Comparison of ENCODE assay signal across 27 cellular contexts in genomic region chr14:98140862-98141261, GRCh38.
A peak's percentile ranks its signal among the peaks of the same experiment; 100 is the strongest.
DNase-seq lines count a peak whose midpoint lies in the region; ATAC-seq and TF ChIP-seq lines count a peak whose summit lies in the region.
"Had no signal": no experiment of that assay in that cellular context is flagged by ENCODE, and none has a peak within 500 bp of the region (broad histone marks: within the 10 kb centered on the region; RNA-seq: fewer than 3 reads in every experiment).

No MANE protein-coding gene starts in this region.

- no peaks in the 10 kb centered on the region for H4K20me1 ChIP-seq in OCI-LY3 (ENCODE audit: insufficient read depth, low read length)
- H4K20me1 ChIP-seq: BLaER1 had no signal

- peak overlapping the region; percentile 92 for H3K27ac Mint-ChIP-seq in activated naive CD4-positive, alpha-beta T cell treated with anti-CD3 and anti-CD28 coated beads for 36 hours
- peak overlapping the region; percentile 95 for H3K27ac Mint-ChIP-seq in activated naive CD8-positive, alpha-beta T cell
- H3K27ac Mint-ChIP-seq in stimulated activated effector memory CD8-positive, alpha-beta T cell treated with anti-CD3 and anti-CD28 coated beads, Interleukin-12 subunit alpha, Interleukin-12 subunit beta, amount 100 ng/mL, for 72 hours, result peak overlapping the region; percentile 60
- H3K27ac Mint-ChIP-seq: H9 had no signal

- H3K27me3 Mint-ChIP-seq in activated naive CD4-positive, alpha-beta T cell treated with anti-CD3 and anti-CD28 coated beads for 36 hours (ENCODE audit: low read depth), result no peaks in the 10 kb centered on the region
- no peaks in the 10 kb centered on the region for H3K27me3 Mint-ChIP-seq in activated naive CD8-positive, alpha-beta T cell

- no peak overlapping the region for H3K4me3 ChIP-seq in OCI-LY3 (ENCODE audit: low read length)
- H3K4me3 ChIP-seq: BLaER1, body of pancreas, heart right ventricle, prostate gland, sigmoid colon had no signal

- no peak for ATAC-seq in stimulated activated effector memory CD8-positive, alpha-beta T cell treated with anti-CD3 and anti-CD28 coated beads, Interleukin-12 subunit alpha, Interleukin-12 subunit beta, amount 100 ng/mL, for 72 hours
- ATAC-seq: body of pancreas, heart right ventricle had no signal

- no peaks in the 10 kb centered on the region for H3K79me2 ChIP-seq in OCI-LY3 (ENCODE audit: low read length)

- H3K4me2 ChIP-seq in OCI-LY3 (ENCODE audit: low read length), result no peak overlapping the region
- H3K4me2 ChIP-seq: BLaER1 had no signal

- peak overlapping the region; percentile 70 for H3K4me3 Mint-ChIP-seq in activated naive CD4-positive, alpha-beta T cell treated with anti-CD3 and anti-CD28 coated beads for 36 hours
- peak overlapping the region; percentile 74 for H3K4me3 Mint-ChIP-seq in activated naive CD8-positive, alpha-beta T cell
- H3K4me3 Mint-ChIP-seq in stimulated activated effector memory CD8-positive, alpha-beta T cell treated with anti-CD3 and anti-CD28 coated beads, Interleukin-12 subunit alpha, Interleukin-12 subunit beta, amount 100 ng/mL, for 72 hours, result peak overlapping the region; percentile 36
- H3K4me3 Mint-ChIP-seq: H9 had no signal

- H3K4me1 Mint-ChIP-seq in activated naive CD4-positive, alpha-beta T cell treated with anti-CD3 and anti-CD28 coated beads for 36 hours (ENCODE audit: low read depth), result peaks cover 83% of the 10 kb centered on the region
- peaks cover 90% of the 10 kb centered on the region for H3K4me1 Mint-ChIP-seq in activated naive CD8-positive, alpha-beta T cell (ENCODE audit: low read depth)
- H3K4me1 Mint-ChIP-seq in stimulated activated effector memory CD8-positive, alpha-beta T cell treated with anti-CD3 and anti-CD28 coated beads, Interleukin-12 subunit alpha, Interleukin-12 subunit beta, amount 100 ng/mL, for 72 hours, result peaks cover 60% of the 10 kb centered on the region

- DNase-seq in activated naive CD4-positive, alpha-beta T cell treated with anti-CD3 and anti-CD28 coated beads for 36 hours, result no peak
- no peak for DNase-seq in activated naive CD4-positive, alpha-beta T cell treated with anti-CD3 and anti-CD28 coated beads, Interleukin-2, amount 50 U/mL, for 16 hours
- DNase-seq in stimulated activated effector memory CD8-positive, alpha-beta T cell treated with anti-CD3 and anti-CD28 coated beads, Interleukin-12 subunit alpha, Interleukin-12 subunit beta, amount 100 ng/mL, for 72 hours (ENCODE audit: low spot score in 2 of 2), result no peak
- DNase-seq in NCI-H524 (lab: John Stamatoyannopoulos, UW) (no peak), occipital lobe (lab: John Stamatoyannopoulos, UW) (no peak)
- DNase-seq: activated CD4-positive, CD25-positive, alpha-beta regulatory T cell treated with anti-CD3 and anti-CD28 coated beads, Interleukin-2, amount 50 U/mL, for 72 hours; activated CD8-positive, alpha-beta memory T cell treated with anti-CD3 and anti-CD28 coated beads, Interleukin-2, amount 50 U/mL, for 48 hours; body of pancreas; effector CD4-positive, alpha-beta T cell; EL; erythroblast; foreskin fibroblast; H9; heart right ventricle; KG1; mammary epithelial cell; NCI-H1417 treated with DMSO at 0.1 percent for 48 hours; NCI-H446 treated with DMSO at 0.1 percent for 48 hours; SHP77 treated with DMSO at 0.1 percent for 48 hours; sigmoid colon; stimulated activated CD4-positive, alpha-beta T cell treated with anti-CD3 and anti-CD28 coated beads, Interleukin-15, amount 100 ng/mL, for 24 hours; SW 1271 had no signal

- H3K9me3 Mint-ChIP-seq in activated naive CD4-positive, alpha-beta T cell treated with anti-CD3 and anti-CD28 coated beads for 36 hours, result no peaks in the 10 kb centered on the region
- peaks cover 4% of the 10 kb centered on the region for H3K9me3 Mint-ChIP-seq in activated naive CD8-positive, alpha-beta T cell (ENCODE audit: low read depth)
- no peaks in the 10 kb centered on the region for H3K9me3 Mint-ChIP-seq in stimulated activated effector memory CD8-positive, alpha-beta T cell treated with anti-CD3 and anti-CD28 coated beads, Interleukin-12 subunit alpha, Interleukin-12 subunit beta, amount 100 ng/mL, for 72 hours
- H3K9me3 Mint-ChIP-seq: H9 had no signal

- no peaks in the 10 kb centered on the region for H3K27me3 ChIP-seq in OCI-LY3 (ENCODE audit: low read depth, low read length)
- H3K27me3 ChIP-seq: BLaER1, body of pancreas had no signal

- H3K36me3 Mint-ChIP-seq in activated naive CD4-positive, alpha-beta T cell treated with anti-CD3 and anti-CD28 coated beads for 36 hours (ENCODE audit: low read depth), result peaks cover 7% of the 10 kb centered on the region
- H3K36me3 Mint-ChIP-seq in activated naive CD8-positive, alpha-beta T cell, result peaks cover 5% of the 10 kb centered on the region
- H3K36me3 Mint-ChIP-seq in stimulated activated effector memory CD8-positive, alpha-beta T cell treated with anti-CD3 and anti-CD28 coated beads, Interleukin-12 subunit alpha, Interleukin-12 subunit beta, amount 100 ng/mL, for 72 hours, result no peaks in the 10 kb centered on the region

- H2AFZ ChIP-seq in OCI-LY3 (ENCODE audit: low read depth, low read length), result peak overlapping the region; percentile 82

- H3K9me3 ChIP-seq in OCI-LY3 (ENCODE audit: insufficient read depth, low read length), result no peaks in the 10 kb centered on the region
- H3K9me3 ChIP-seq: BLaER1, body of pancreas, heart right ventricle, neutrophil, prostate gland, sigmoid colon had no signal

- H3K4me1 ChIP-seq in OCI-LY3 (ENCODE audit: low read length), result peaks cover 77% of the 10 kb centered on the region
- H3K4me1 ChIP-seq: body of pancreas, heart right ventricle, prostate gland, sigmoid colon had no signal

- no peaks in the 10 kb centered on the region for H3K36me3 ChIP-seq in OCI-LY3 (replicated peaks; ENCODE audit: low read depth, low read length)
- H3K36me3 ChIP-seq: BLaER1, heart right ventricle, neutrophil, prostate gland, sigmoid colon had no signal

- TF ChIP-seq CTCF in OCI-LY3 (IDR thresholded peaks at IDR 0.05; ENCODE audit: low read depth, low read length), result no peak

- intact Hi-C loops in activated naive CD4-positive, alpha-beta T cell treated with anti-CD3 and anti-CD28 coated beads for 36 hours (cut with micrococcal nuclease), result loop anchor here (5.0 to 10.0 kb wide), 3 partner anchors 554 to 1051 kb away; no protein-coding TSS in a partner anchor

- no peak overlapping the region for H3K9ac ChIP-seq in OCI-LY3 (ENCODE audit: low read length)
- H3K9ac ChIP-seq: BLaER1 had no signal

- CTCF ChIA-PET in activated naive CD4-positive, alpha-beta T cell treated with anti-CD3 and anti-CD28 coated beads for 36 hours (lab: Charles Lee), result interaction anchor here (0.5 to 8.2 kb wide), 13 partner anchors 13 to 491 kb away, joined by 3 to 95 read pairs (median 5); no protein-coding TSS in a partner anchor

- no peak overlapping the region for H3K27ac ChIP-seq in OCI-LY3 (ENCODE audit: low read length)
- H3K27ac ChIP-seq: BLaER1, body of pancreas, neutrophil, prostate gland, sigmoid colon had no signal
